10 cellular contexts compared by ENCODE assay signal in genomic region chr17:2064511-2064910, GRCh38. TPM values are rescaled to one million over a fixed set of nuclear protein-coding genes. Genes with fewer than 3 reads are reported as not detected.
DNase-seq lines count a peak whose midpoint lies in the region; ATAC-seq, FAIRE-seq and TF ChIP-seq lines count a peak whose summit lies in the region.
"Had no signal": no experiment of that assay in that cellular context is flagged by ENCODE, and none has a peak within 500 bp of the region (broad histone marks: within the 10 kb centered on the region; RNA-seq: fewer than 3 reads in every experiment).

No MANE protein-coding gene starts in this region.

- H3K27me3 ChIP-seq in heart left ventricle (peaks cover 0 to 11% (median 0%) of the 10 kb centered on the region in 9 donors), endothelial cell of umbilical vein (ENCODE audit: control insufficient read depth in 2 of 2, insufficient read depth in 2 of 2, low read length in 2 of 2) (no peaks in the 10 kb centered on the region)

- H3K27ac ChIP-seq in heart left ventricle, result peak overlapping the region; percentile 67 to 98 (median 92)
- H3K27ac ChIP-seq in endothelial cell of umbilical vein (ENCODE audit: insufficient read depth, low read depth, low read length), result peak overlapping the region; percentile 78

- ATAC-seq in heart left ventricle (no peak), Right ventricle myocardium inferior (no peak), natural killer cell (peak; percentile 25 to 46 (median 31)), GM18867 (IDR thresholded peaks at IDR 0.05; ENCODE audit: unreplicated experiment) (no peak), GM18502 (IDR thresholded peaks at IDR 0.05; ENCODE audit: poor library complexity, unreplicated experiment) (no peak), HG03460 (IDR thresholded peaks at IDR 0.05; ENCODE audit: unreplicated experiment) (no peak)

- peaks cover 15 to 46% of the 10 kb centered on the region in 2 donors for H3K4me1 Mint-ChIP-seq in natural killer cell

- H3K9me3 ChIP-seq in heart left ventricle (no peaks in the 10 kb centered on the region), endothelial cell of umbilical vein (replicated peaks; ENCODE audit: control insufficient read depth, insufficient read depth, low read length) (no peaks in the 10 kb centered on the region)

- no peak overlapping the region for H3K9ac ChIP-seq in endothelial cell of umbilical vein (replicated peaks; ENCODE audit: extremely low read depth, insufficient read depth, low read length)

- TF ChIP-seq CTCF in heart left ventricle (IDR thresholded peaks at IDR 0.05), result no peak
- no peak for TF ChIP-seq CTCF in endothelial cell of umbilical vein (IDR thresholded peaks at IDR 0.05; ENCODE audit: extremely low read depth in 1 of 2, insufficient read depth in 1 of 2, low read depth in 1 of 2, low read length in 2 of 2)
- no peak for TF ChIP-seq CTCF in natural killer cell (IDR thresholded peaks at IDR 0.05)

- no peaks in the 10 kb centered on the region for H4K20me1 ChIP-seq in endothelial cell of umbilical vein (replicated peaks; ENCODE audit: control insufficient read depth, extremely low read depth, insufficient read depth, low read length)

- H3K4me2 ChIP-seq in endothelial cell of umbilical vein (ENCODE audit: insufficient read depth, low read length), result no peak overlapping the region

- BruUV-seq in endothelial cell of umbilical vein (replicated peaks; lab: Mats Ljungman, UMichigan), result no TSS peak

- peaks cover 8% of the 10 kb centered on the region for H3K79me2 ChIP-seq in endothelial cell of umbilical vein (ENCODE audit: control insufficient read depth, insufficient read depth, low read length)

- dilution Hi-C loops in endothelial cell of umbilical vein (cut with MboI; ENCODE audit: extremely low pct_ligation_motif_present, low sequenced_read_pairs), result no loop called here

- H3K36me3 ChIP-seq in heart left ventricle (peaks cover 0 to 74% (median 42%) of the 10 kb centered on the region in 9 donors), endothelial cell of umbilical vein (ENCODE audit: control insufficient read depth in 2 of 2, extremely low read depth in 1 of 2, insufficient read depth in 2 of 2, low read length in 2 of 2) (peaks cover 0 to 13% of the 10 kb centered on the region in 2 experiments)

- DNase-seq in heart left ventricle (peak in 1 of 5 donors; percentile 49), Right ventricle myocardium inferior (ENCODE audit: missing footprints) (no peak), endothelial cell of umbilical vein (ENCODE audit: low read depth, low spot score) (no peak), natural killer cell (no peak), NCI-H1930 (lab: John Stamatoyannopoulos, UW) (no peak)
- DNase-seq: T1000 had no signal

- CTCF ChIA-PET in endothelial cell of umbilical vein (lab: Charles Lee), result interaction anchor here (0.9 to 17.2 kb wide), 7 partner anchors 9 to 217 kb away, joined by 3 to 455 read pairs (median 5); partner anchors contain the start of gene HIC1

- H3K9me1 ChIP-seq in endothelial cell of umbilical vein (replicated peaks; ENCODE audit: control insufficient read depth, extremely low read depth, insufficient read depth, low read length), result no peaks in the 10 kb centered on the region

- no peak for TF ChIP-seq POLR2A in heart left ventricle (IDR thresholded peaks at IDR 0.05)
- TF ChIP-seq POLR2A in endothelial cell of umbilical vein (IDR thresholded peaks at IDR 0.05; ENCODE audit: low read depth, low read length), result no peak

- intact Hi-C loops in heart left ventricle (cut with DNase I) (loop anchor here in 5 of 10 donors (5.0 kb wide), 2 partner anchors 108 to 113 kb away; no protein-coding TSS in a partner anchor), Right ventricle myocardium inferior (cut with DNase I) (no loop called here), endothelial cell of umbilical vein (cut with micrococcal nuclease) (no loop called here), natural killer cell (cut with micrococcal nuclease) (no loop called here)

- H3K27me3 Mint-ChIP-seq in natural killer cell (ENCODE audit: low read depth in 2 of 2), result no peaks in the 10 kb centered on the region

- WGBS in heart left ventricle, 4 donors, result 48 to 53% (median 51%) methylated on average over 6 of the region's 6 CpGs

- H3K9me3 Mint-ChIP-seq in natural killer cell, result no peaks in the 10 kb centered on the region
- H3K9me3 Mint-ChIP-seq: CD14-positive monocyte had no signal

- H3K4me3 Mint-ChIP-seq in natural killer cell, result no peak overlapping the region
- H3K4me3 Mint-ChIP-seq: CD14-positive monocyte had no signal

- peak overlapping the region; percentile 78 to 85 for H3K27ac Mint-ChIP-seq in natural killer cell

- POLR2A ChIA-PET in endothelial cell of umbilical vein (lab: Charles Lee), result no interaction called here

- no peak overlapping the region for H3K4me3 ChIP-seq in heart left ventricle
- H3K4me3 ChIP-seq in endothelial cell of umbilical vein (replicated peaks in 1 of 3; ENCODE audit: insufficient read depth in 1 of 3, low read depth in 1 of 3, low read length in 3 of 3), result no peak overlapping the region

- no peak overlapping the region for H2AFZ ChIP-seq in endothelial cell of umbilical vein (ENCODE audit: low read depth, low read length)

- no peak for FAIRE-seq in endothelial cell of umbilical vein (lab: Jason Lieb, UNC)

- H3K36me3 Mint-ChIP-seq in natural killer cell, result no peaks in the 10 kb centered on the region

- H3K4me1 ChIP-seq in heart left ventricle (peaks cover 3 to 96% (median 90%) of the 10 kb centered on the region in 12 donors), endothelial cell of umbilical vein (ENCODE audit: control insufficient read depth, extremely low read depth, insufficient read depth, low read length) (peaks cover 51% of the 10 kb centered on the region)

TF ChIP-seq in endothelial cell of umbilical vein, 7 proteins besides CTCF, POLR2A, EP300 and RAD21 (continues in another document):
- no peak for TF ChIP-seq GATA2 (IDR thresholded peaks at IDR 0.05; ENCODE audit: insufficient read depth, insufficient read length, low read depth, low read length)
- TF ChIP-seq MYC (IDR thresholded peaks at IDR 0.05; ENCODE audit: low read depth, low read length), result no peak
- no peak for TF ChIP-seq FOS (IDR thresholded peaks at IDR 0.05; ENCODE audit: borderline replicate concordance, insufficient read depth, low read length)
- TF ChIP-seq EZH2 (IDR thresholded peaks at IDR 0.05; ENCODE audit: borderline replicate concordance, low read depth, low read length, severe bottlenecking), result no peak

RNA-seq across cellular contexts. Expression of gene HIC1, which starts 9.6 kb away (rescaled TPM):
- total RNA-seq in heart left ventricle, result 10 to 100 TPM in 7 of 9 donors, 1 to 10 TPM in 2; 8.9 to 29.6 (median 16.7) TPM
- polyA plus RNA-seq in heart left ventricle, result 10 to 100 TPM in 1 of 2 donors, 1 to 10 TPM in 1; 8.3 to 11.7 TPM
- 22.7 TPM for total RNA-seq in Right ventricle myocardium inferior
- 25.8 and 35.5 TPM in 2 replicates for total RNA-seq in endothelial cell of umbilical vein
- polyA plus RNA-seq in endothelial cell of umbilical vein, result 18.2 and 20.2 TPM in 2 replicates
- polyA plus RNA-seq in endothelial cell of umbilical vein (2011; cell fraction: cytosol; rRNA removed), result 6.5 and 11.3 TPM in 2 replicates
- 46.4 and 50.2 TPM in 2 replicates for polyA plus RNA-seq in endothelial cell of umbilical vein (2011; cell fraction: nucleus; rRNA removed)
- polyA plus RNA-seq in endothelial cell of umbilical vein (2012), result 8.2 and 19.6 TPM in 2 replicates
- polyA minus RNA-seq in endothelial cell of umbilical vein, result 10.7 and 22.4 TPM in 2 replicates
- polyA minus RNA-seq in endothelial cell of umbilical vein (2011; cell fraction: cytosol; rRNA and poly(A)+ RNA removed), result not detected
- polyA minus RNA-seq in endothelial cell of umbilical vein (2011; cell fraction: nucleus; rRNA and poly(A)+ RNA removed), result 56.9 and 118 TPM in 2 replicates
- total RNA-seq in natural killer cell, result 10 to 100 TPM; 19.2 to 26.4 (median 20.7) TPM

RNA-seq across cellular contexts. Expression of gene OVCA2, which starts 22.7 kb away (rescaled TPM):
- total RNA-seq in heart left ventricle (10 to 100 TPM; 16.0 to 30.2 (median 20.0) TPM), Right ventricle myocardium inferior (14.3 TPM), endothelial cell of umbilical vein (40.9 and 41.3 TPM in 2 replicates), natural killer cell (10 to 100 TPM; 27.9 to 33.8 (median 28.5) TPM)
- polyA plus RNA-seq in heart left ventricle (10 to 100 TPM; 26.6 to 52.4 TPM), endothelial cell of umbilical vein (84.2 and 102 TPM in 2 replicates)
- 62.0 and 68.4 TPM in 2 replicates for polyA plus RNA-seq in endothelial cell of umbilical vein (2011; cell fraction: cytosol; rRNA removed)
- polyA plus RNA-seq in endothelial cell of umbilical vein (2011; cell fraction: nucleus; rRNA removed), result 27.0 and 34.3 TPM in 2 replicates
- polyA plus RNA-seq in endothelial cell of umbilical vein (2012), result 40.7 and 40.8 TPM in 2 replicates
- 29.7 and 32.0 TPM in 2 replicates for polyA minus RNA-seq in endothelial cell of umbilical vein
- polyA minus RNA-seq in endothelial cell of umbilical vein (2011; cell fraction: cytosol; rRNA and poly(A)+ RNA removed), result 24.1 TPM
- 4.8 and 6.6 TPM in 2 replicates for polyA minus RNA-seq in endothelial cell of umbilical vein (2011; cell fraction: nucleus; rRNA and poly(A)+ RNA removed)

RNA-seq across cellular contexts. Expression of gene DPH1, which starts 34.6 kb away (rescaled TPM):
- total RNA-seq in heart left ventricle (10 to 100 TPM; 14.0 to 38.1 (median 27.6) TPM), Right ventricle myocardium inferior (24.1 TPM), endothelial cell of umbilical vein (37.8 and 38.5 TPM in 2 replicates), natural killer cell (10 to 100 TPM; 60.2 to 65.2 (median 63.2) TPM)
- polyA plus RNA-seq in heart left ventricle (10 to 100 TPM; 18.8 to 23.4 TPM), endothelial cell of umbilical vein (45.6 and 50.4 TPM in 2 replicates)
- 24.4 and 28.4 TPM in 2 replicates for polyA plus RNA-seq in endothelial cell of umbilical vein (2011; cell fraction: cytosol; rRNA removed)
- polyA plus RNA-seq in endothelial cell of umbilical vein (2011; cell fraction: nucleus; rRNA removed), result 113 and 132 TPM in 2 replicates
- 27.7 and 30.0 TPM in 2 replicates for polyA plus RNA-seq in endothelial cell of umbilical vein (2012)
- 28.8 and 50.5 TPM in 2 replicates for polyA minus RNA-seq in endothelial cell of umbilical vein
- 34.0 TPM for polyA minus RNA-seq in endothelial cell of umbilical vein (2011; cell fraction: cytosol; rRNA and poly(A)+ RNA removed)
- polyA minus RNA-seq in endothelial cell of umbilical vein (2011; cell fraction: nucleus; rRNA and poly(A)+ RNA removed), result 36.8 and 41.4 TPM in 2 replicates

RNA-seq across cellular contexts. Expression of gene RTN4RL1, which starts 39.4 kb away (rescaled TPM):
- total RNA-seq in heart left ventricle (1 to 10 TPM; 1.7 to 4.2 (median 2.7) TPM), Right ventricle myocardium inferior (3.2 TPM), endothelial cell of umbilical vein (not detected in 2 replicates), natural killer cell (under 1 TPM in 2 of 3 donors, not detected in 1; 0.15 to 0.23 TPM)
- polyA plus RNA-seq in heart left ventricle (1 to 10 TPM; 2.2 to 4.9 TPM), endothelial cell of umbilical vein (0.03 and 0.04 TPM in 2 replicates)
- polyA plus RNA-seq in endothelial cell of umbilical vein (2011; cell fraction: cytosol; rRNA removed), result 0.03 TPM in 2 replicates
- not detected in 2 replicates for polyA plus RNA-seq in endothelial cell of umbilical vein (2011; cell fraction: nucleus; rRNA removed)
- polyA plus RNA-seq in endothelial cell of umbilical vein (2012), result 0.04 and 0.11 TPM in 2 replicates
- polyA minus RNA-seq in endothelial cell of umbilical vein, result 0.08 TPM in 1 of 2 replicates, not detected in the other
- not detected for polyA minus RNA-seq in endothelial cell of umbilical vein (2011; cell fraction: cytosol; rRNA and poly(A)+ RNA removed)
- polyA minus RNA-seq in endothelial cell of umbilical vein (2011; cell fraction: nucleus; rRNA and poly(A)+ RNA removed), result not detected in 2 replicates

Comparison
In these comparisons a context has a peak if more than half of its experiments do, and no peak if none do; other contexts are left out.
1. ATAC-seq: peak in natural killer cell (3 of 3); none in heart left ventricle (0 of 4), Right ventricle myocardium inferior (single experiment), GM18867 (single experiment), GM18502 (single experiment) and HG03460 (single experiment).